Comparison of ENCODE assay signal across 23 cellular contexts in genomic region chr5:151470440-151470839, GRCh38. TPM values are rescaled to one million over a fixed set of nuclear protein-coding genes. Genes with fewer than 3 reads are reported as not detected.
DNase-seq lines count a peak whose midpoint lies in the region; ATAC-seq lines count a peak whose summit lies in the region.
"Had no signal": no experiment of that assay in that cellular context is flagged by ENCODE, and none has a peak within 500 bp of the region (broad histone marks: within the 10 kb centered on the region; RNA-seq: fewer than 3 reads in every experiment).

No MANE protein-coding gene starts in this region.

- H3K9ac ChIP-seq in Karpas-422 (ENCODE audit: low read length): no peak overlapping the region

- H3K27ac ChIP-seq in Karpas-422 (ENCODE audit: low read length): no peak overlapping the region
- H3K27ac ChIP-seq: esophagus squamous epithelium, upper lobe of left lung had no signal

- H3K36me3 Mint-ChIP-seq in activated CD8-positive, alpha-beta T cell treated with anti-CD3 and anti-CD28 coated beads, Interleukin-2, amount 10 ng/mL, durations not matched to agents 7 days and 5 days (ENCODE audit: low read depth): peaks cover 3% of the 10 kb centered on the region

- ATAC-seq in left colon: no peak
- no peak for ATAC-seq in activated CD8-positive, alpha-beta T cell treated with anti-CD3 and anti-CD28 coated beads, Interleukin-2, amount 10 ng/mL, durations not matched to agents 7 days and 5 days
- ATAC-seq: GM23338; sciatic nerve; stimulated activated naive CD8-positive, alpha-beta T cell treated with anti-CD3 and anti-CD28 coated beads, Interleukin-15, amount 100 ng/mL, for 72 hours had no signal

- H2AFZ ChIP-seq in Karpas-422 (ENCODE audit: low read length): no peak overlapping the region
- H2AFZ ChIP-seq: GM23338 had no signal

- intact Hi-C loops in left colon (cut with DNase I, micrococcal nuclease): no loop called here

- H3K36me3 ChIP-seq in Karpas-422 (ENCODE audit: insufficient read depth, low read length): peaks cover 24% of the 10 kb centered on the region; the same call in 1 of the 2 replicates

- DNase-seq in AG08395 (ENCODE audit: low spot score): peak; percentile 45
- DNase-seq in EL: peak; percentile 83
- peak; percentile 50 for DNase-seq in NCI-H345 (lab: John Stamatoyannopoulos, UW)
- peak; percentile 36 for DNase-seq in fibroblast of the conjunctiva (ENCODE audit: low read depth)
- DNase-seq in NOMO-1 treated with dmso at 0.1 percent for 144 hours (lab: John Stamatoyannopoulos, UW; ENCODE audit: unreplicated experiment): no peak
- no peak for DNase-seq in left colon
- no peak for DNase-seq in Karpas-422
- no peak for DNase-seq in activated CD8-positive, alpha-beta T cell treated with anti-CD3 and anti-CD28 coated beads, Interleukin-2, amount 10 ng/mL, durations not matched to agents 7 days and 5 days
- DNase-seq: activated CD4-positive, alpha-beta T cell treated with anti-CD3 and anti-CD28 coated beads for 48 hours; activated CD8-positive, alpha-beta memory T cell treated with anti-CD3 and anti-CD28 coated beads, Interleukin-2, amount 50 U/mL, for 48 hours; effector CD4-positive, alpha-beta T cell; esophagus squamous epithelium; GF-D8; islet precursor cell; naive B cell; NK-92 treated with Interleukin-12 subunit alpha and Interleukin-12 subunit beta, amount 100 ng/mL, for 24 hours; RPMI8226; stimulated activated CD4-positive, alpha-beta T cell treated with anti-CD3 and anti-CD28 coated beads, Interleukin-1b, Interleukin-23, amount 100 ng/mL, for 48 hours; stimulated activated naive CD8-positive, alpha-beta T cell treated with anti-CD3 and anti-CD28 coated beads, Interleukin-15, amount 100 ng/mL, for 72 hours; upper lobe of left lung had no signal

- H3K4me3 ChIP-seq in Karpas-422 (ENCODE audit: low read length): no peak overlapping the region
- H3K4me3 ChIP-seq: esophagus squamous epithelium, GM23338, upper lobe of left lung had no signal

- H3K4me1 ChIP-seq in Karpas-422 (ENCODE audit: low read length): no peaks in the 10 kb centered on the region
- H3K4me1 ChIP-seq: esophagus squamous epithelium had no signal

- no peaks in the 10 kb centered on the region for H3K4me1 Mint-ChIP-seq in activated CD8-positive, alpha-beta T cell treated with anti-CD3 and anti-CD28 coated beads, Interleukin-2, amount 10 ng/mL, durations not matched to agents 7 days and 5 days (ENCODE audit: low read depth)
- H3K4me1 Mint-ChIP-seq: central memory CD8-positive, alpha-beta T cell; GM23338; naive B cell; stimulated activated naive CD8-positive, alpha-beta T cell treated with anti-CD3 and anti-CD28 coated beads, Interleukin-15, amount 100 ng/mL, for 72 hours had no signal

- H3K4me2 ChIP-seq in Karpas-422 (ENCODE audit: low read depth, low read length, poor library complexity, severe bottlenecking): no peak overlapping the region
- H3K4me2 ChIP-seq: GM23338 had no signal

- H3K27me3 Mint-ChIP-seq in activated CD8-positive, alpha-beta T cell treated with anti-CD3 and anti-CD28 coated beads, Interleukin-2, amount 10 ng/mL, durations not matched to agents 7 days and 5 days (ENCODE audit: low read depth): no peaks in the 10 kb centered on the region
- H3K27me3 Mint-ChIP-seq: central memory CD8-positive, alpha-beta T cell; naive B cell; stimulated activated naive CD8-positive, alpha-beta T cell treated with anti-CD3 and anti-CD28 coated beads, Interleukin-15, amount 100 ng/mL, for 72 hours had no signal

- H3K4me3 Mint-ChIP-seq in activated CD8-positive, alpha-beta T cell treated with anti-CD3 and anti-CD28 coated beads, Interleukin-2, amount 10 ng/mL, durations not matched to agents 7 days and 5 days: no peak overlapping the region
- H3K4me3 Mint-ChIP-seq: central memory CD8-positive, alpha-beta T cell; GM23338; naive B cell; stimulated activated naive CD8-positive, alpha-beta T cell treated with anti-CD3 and anti-CD28 coated beads, Interleukin-15, amount 100 ng/mL, for 72 hours had no signal

- H3K9me3 ChIP-seq in Karpas-422 (ENCODE audit: low read length): no peaks in the 10 kb centered on the region
- H3K9me3 ChIP-seq: esophagus squamous epithelium, upper lobe of left lung had no signal

- H3K27ac Mint-ChIP-seq in activated CD8-positive, alpha-beta T cell treated with anti-CD3 and anti-CD28 coated beads, Interleukin-2, amount 10 ng/mL, durations not matched to agents 7 days and 5 days: no peak overlapping the region
- H3K27ac Mint-ChIP-seq: GM23338; naive B cell; stimulated activated naive CD8-positive, alpha-beta T cell treated with anti-CD3 and anti-CD28 coated beads, Interleukin-15, amount 100 ng/mL, for 72 hours had no signal

- H3K9me3 Mint-ChIP-seq in activated CD8-positive, alpha-beta T cell treated with anti-CD3 and anti-CD28 coated beads, Interleukin-2, amount 10 ng/mL, durations not matched to agents 7 days and 5 days (ENCODE audit: insufficient read depth): no peaks in the 10 kb centered on the region
- H3K9me3 Mint-ChIP-seq: central memory CD8-positive, alpha-beta T cell; GM23338; naive B cell; stimulated activated naive CD8-positive, alpha-beta T cell treated with anti-CD3 and anti-CD28 coated beads, Interleukin-15, amount 100 ng/mL, for 72 hours had no signal

- no peaks in the 10 kb centered on the region for H3K27me3 ChIP-seq in Karpas-422 (ENCODE audit: low read length)
- H3K27me3 ChIP-seq: esophagus squamous epithelium, upper lobe of left lung had no signal

- no peaks in the 10 kb centered on the region for H3K9me2 ChIP-seq in Karpas-422 (replicated peaks; ENCODE audit: insufficient read depth, low read length)

- CTCF ChIA-PET in activated CD8-positive, alpha-beta T cell treated with anti-CD3 and anti-CD28 coated beads, Interleukin-2, amount 10 ng/mL, durations not matched to agents 7 days and 5 days (lab: Charles Lee): no interaction called here

- H3K79me2 ChIP-seq in Karpas-422 (ENCODE audit: low read length): no peaks in the 10 kb centered on the region

- H4K20me1 ChIP-seq in Karpas-422 (ENCODE audit: insufficient read depth, low read depth, low read length): no peaks in the 10 kb centered on the region

- POLR2A ChIA-PET in activated CD8-positive, alpha-beta T cell treated with anti-CD3 and anti-CD28 coated beads, Interleukin-2, amount 10 ng/mL, durations not matched to agents 7 days and 5 days (lab: Charles Lee): no interaction called here

RNA-seq across cellular contexts. Expression of gene SLC36A1, which starts 23.0 kb away (rescaled TPM):
- 10 to 100 TPM; 46.1 to 52.5 TPM for total RNA-seq in left colon
- 8.4 and 12.7 TPM in 2 replicates for total RNA-seq in Karpas-422 (2014; rRNA removed; shearing (Covaris generic); ENCODE audit: low replicate concordance)
- 1 to 10 TPM; 6.6 to 7.7 TPM for total RNA-seq in activated CD8-positive, alpha-beta T cell treated with anti-CD3 and anti-CD28 coated beads, Interleukin-2, amount 10 ng/mL, durations not matched to agents 7 days and 5 days

Comparison
In these comparisons a context has a peak if more than half of its experiments do, and no peak if none do; other contexts are left out.
1. DNase-seq: peak in AG08395 (single experiment), EL (single experiment), NCI-H345 (single experiment) and fibroblast of the conjunctiva (single experiment); none in NOMO-1 treated with dmso at 0.1 percent for 144 hours (single experiment), left colon (0 of 2), Karpas-422 (single experiment) and activated CD8-positive, alpha-beta T cell treated with anti-CD3 and anti-CD28 coated beads, Interleukin-2, amount 10 ng/mL, durations not matched to agents 7 days and 5 days (single experiment).